ENCODE assay signal across 26 cellular contexts in genomic region chr15:41896566-41896965, GRCh38. TPM values are rescaled to one million over a fixed set of nuclear protein-coding genes. Genes with fewer than 3 reads are reported as not detected.
DNase-seq lines count a peak whose midpoint lies in the region; ATAC-seq, FAIRE-seq and TF ChIP-seq lines count a peak whose summit lies in the region.
"Had no signal": no experiment of that assay in that cellular context is flagged by ENCODE, and none has a peak within 500 bp of the region (broad histone marks: within the 10 kb centered on the region; RNA-seq: fewer than 3 reads in every experiment).

No MANE protein-coding gene starts in this region.

- FAIRE-seq in GM12891 (lab: Jason Lieb, UNC): no peak
- FAIRE-seq: A549, colon, G401.6, keratinocyte had no signal

- intact Hi-C loops in CD14-positive monocyte (cut with micrococcal nuclease): no loop called here
- intact Hi-C loops in naive thymus-derived CD4-positive, alpha-beta T cell (cut with micrococcal nuclease): no loop called here

- H3K4me3 Mint-ChIP-seq in activated CD4-positive, alpha-beta T cell treated with anti-CD3 and anti-CD28 coated beads, Interleukin-2, amount 10 ng/mL, durations not matched to agents 7 days and 5 days: no peak overlapping the region
- H3K4me3 Mint-ChIP-seq in CD14-positive monocyte: no peak overlapping the region
- peak overlapping the region in 3 of 10 donors; percentile 29 to 55 (median 40) for H3K4me3 Mint-ChIP-seq in naive thymus-derived CD4-positive, alpha-beta T cell
- H3K4me3 Mint-ChIP-seq: activated T-helper 17 cell treated with anti-CD3 and anti-CD28 coated beads, Interleukin-2, amount 50 U/mL, for 72 hours; brain had no signal

- peaks cover 17% of the 10 kb centered on the region for H3K4me1 ChIP-seq in RWPE2 (ENCODE audit: insufficient read depth, poor library complexity, severe bottlenecking)
- H3K4me1 ChIP-seq in naive thymus-derived CD4-positive, alpha-beta T cell (ENCODE audit: control insufficient read depth in 2 of 2, insufficient read depth in 2 of 2, low read length in 2 of 2): peaks cover 30 to 35% of the 10 kb centered on the region in 2 donors
- peaks cover 0 to 19% (median 12%) of the 10 kb centered on the region in 4 donors for H3K4me1 ChIP-seq in tibial nerve

- H3K36me3 ChIP-seq in RWPE2 (ENCODE audit: low read depth) (peaks cover 29% of the 10 kb centered on the region), tibial nerve (peaks cover 0 to 45% (median 7%) of the 10 kb centered on the region in 3 donors)
- peaks cover 0 to 8% (median 0%) of the 10 kb centered on the region in 3 experiments for H3K36me3 ChIP-seq in naive thymus-derived CD4-positive, alpha-beta T cell (ENCODE audit: control insufficient read depth in 2 of 3, insufficient read depth in 3 of 3, low read length in 3 of 3)
- H3K36me3 ChIP-seq: BE2C had no signal

- H3K4me3 ChIP-seq in RWPE2 (ENCODE audit: severe bottlenecking) (no peak overlapping the region), tibial nerve (no peak overlapping the region)
- H3K4me3 ChIP-seq in naive thymus-derived CD4-positive, alpha-beta T cell (ENCODE audit: low read length): no peak overlapping the region
- H3K4me3 ChIP-seq: A549, lung had no signal

- TF ChIP-seq EP300 in tibial nerve (IDR thresholded peaks at IDR 0.05): no peak

- H3K36me3 Mint-ChIP-seq in activated CD4-positive, alpha-beta T cell treated with anti-CD3 and anti-CD28 coated beads, Interleukin-2, amount 10 ng/mL, durations not matched to agents 7 days and 5 days (ENCODE audit: low read depth): peaks cover 6% of the 10 kb centered on the region
- H3K36me3 Mint-ChIP-seq in CD14-positive monocyte: peaks cover 45 to 46% of the 10 kb centered on the region in 2 donors
- peaks cover 0 to 10% (median 0%) of the 10 kb centered on the region in 5 donors for H3K36me3 Mint-ChIP-seq in naive thymus-derived CD4-positive, alpha-beta T cell
- H3K36me3 Mint-ChIP-seq: brain had no signal

- TF ChIP-seq POLR2A in tibial nerve (IDR thresholded peaks at IDR 0.05) (no peak), GM12891 (IDR thresholded peaks at IDR 0.05; ENCODE audit: low read depth, low read length) (no peak)

- POLR2A ChIA-PET in activated CD4-positive, alpha-beta T cell treated with anti-CD3 and anti-CD28 coated beads, Interleukin-2, amount 10 ng/mL, durations not matched to agents 7 days and 5 days (lab: Charles Lee): no interaction called here
- POLR2A ChIA-PET in naive thymus-derived CD4-positive, alpha-beta T cell (lab: Charles Lee): interaction anchor here (1.1 to 2.1 kb wide), 4 partner anchors 10 to 122 kb away, joined by 3 to 13 read pairs (median 6); partner anchors contain the start of gene MAPKBP1

- H3K27ac Mint-ChIP-seq in activated CD4-positive, alpha-beta T cell treated with anti-CD3 and anti-CD28 coated beads, Interleukin-2, amount 10 ng/mL, durations not matched to agents 7 days and 5 days: peak overlapping the region; percentile 82
- peak overlapping the region; percentile 67 to 85 (median 79) for H3K27ac Mint-ChIP-seq in CD14-positive monocyte
- H3K27ac Mint-ChIP-seq in naive thymus-derived CD4-positive, alpha-beta T cell: peak overlapping the region; percentile 78 to 99 (median 97)

- no peaks in the 10 kb centered on the region for H3K9me3 Mint-ChIP-seq in activated CD4-positive, alpha-beta T cell treated with anti-CD3 and anti-CD28 coated beads, Interleukin-2, amount 10 ng/mL, durations not matched to agents 7 days and 5 days
- peaks cover 0 to 4% (median 0%) of the 10 kb centered on the region in 7 donors for H3K9me3 Mint-ChIP-seq in CD14-positive monocyte
- no peaks in the 10 kb centered on the region for H3K9me3 Mint-ChIP-seq in naive thymus-derived CD4-positive, alpha-beta T cell
- H3K9me3 Mint-ChIP-seq: activated T-helper 17 cell treated with anti-CD3 and anti-CD28 coated beads, Interleukin-2, amount 50 U/mL, for 72 hours; brain had no signal

- ATAC-seq in RWPE2 (ENCODE audit: low read depth) (no peak), HG02678 (IDR thresholded peaks at IDR 0.05; ENCODE audit: unreplicated experiment) (no peak)
- ATAC-seq in naive thymus-derived CD4-positive, alpha-beta T cell: no peak
- ATAC-seq: A549; activated T-helper 17 cell treated with anti-CD3 and anti-CD28 coated beads, Interleukin-2, amount 50 U/mL, for 72 hours; Panc1 had no signal

- DNase-seq in activated CD4-positive, alpha-beta T cell treated with anti-CD3 and anti-CD28 coated beads, Interleukin-2, amount 10 ng/mL, durations not matched to agents 7 days and 5 days: no peak
- DNase-seq in activated CD4-positive, alpha-beta T cell treated with anti-CD3 and anti-CD28 coated beads, Interleukin-2, amount 50 U/mL, for 4 hours: no peak
- no peak for DNase-seq in CD14-positive monocyte (ENCODE audit: low spot score)
- DNase-seq in RWPE2 (ENCODE audit: low spot score): peak; percentile 55
- DNase-seq in naive thymus-derived CD4-positive, alpha-beta T cell: no peak
- no peak for DNase-seq in tibial nerve (ENCODE audit: low spot score in 2 of 2)
- DNase-seq in GM12891 (ENCODE audit: insufficient read length, low spot score): no peak
- DNase-seq: activated CD4-positive, CD25-positive, alpha-beta regulatory T cell; HCEC 1CT; IMR-90; NCI-H1417 treated with DMSO at 0.1 percent for 48 hours; NCI-H2107; NCI-H510A; stimulated activated CD4-positive, alpha-beta T cell treated with anti-CD3 and anti-CD28 coated beads, Interleukin-4, amount 100 ng/mL, for 4 hours; T-helper 9 cell; trophoblast cell had no signal

- H3K9me3 ChIP-seq in RWPE2 (ENCODE audit: severe bottlenecking): no peaks in the 10 kb centered on the region
- no peaks in the 10 kb centered on the region for H3K9me3 ChIP-seq in naive thymus-derived CD4-positive, alpha-beta T cell (ENCODE audit: control insufficient read depth in 2 of 3, low read length in 3 of 3)
- H3K9me3 ChIP-seq in tibial nerve: no peaks in the 10 kb centered on the region
- H3K9me3 ChIP-seq: A549, BE2C had no signal

- no peak overlapping the region for H3K27ac ChIP-seq in RWPE2 (ENCODE audit: poor library complexity, severe bottlenecking)
- H3K27ac ChIP-seq in naive thymus-derived CD4-positive, alpha-beta T cell (ENCODE audit: low read depth, low read length): peak overlapping the region; percentile 80
- peak overlapping the region in 2 of 4 donors; percentile 14 to 80 for H3K27ac ChIP-seq in tibial nerve
- H3K27ac ChIP-seq: A549 had no signal

- WGBS in tibial nerve, 2 donors: 92 to 95% methylated on average over 6 of the region's 6 CpGs

- H3K27me3 ChIP-seq in RWPE2 (ENCODE audit: insufficient read depth, poor library complexity, severe bottlenecking): no peaks in the 10 kb centered on the region
- H3K27me3 ChIP-seq in naive thymus-derived CD4-positive, alpha-beta T cell (ENCODE audit: control insufficient read depth in 2 of 2, insufficient read depth in 2 of 2, low read length in 2 of 2): no peaks in the 10 kb centered on the region
- H3K27me3 ChIP-seq in tibial nerve: no peaks in the 10 kb centered on the region
- H3K27me3 ChIP-seq: BE2C had no signal

- TF ChIP-seq CTCF in CD14-positive monocyte (IDR thresholded peaks at IDR 0.05) (no peak), RWPE2 (IDR thresholded peaks at IDR 0.05; ENCODE audit: poor library complexity, severe bottlenecking) (no peak), tibial nerve (IDR thresholded peaks at IDR 0.05) (no peak)

- H3K27me3 Mint-ChIP-seq in activated CD4-positive, alpha-beta T cell treated with anti-CD3 and anti-CD28 coated beads, Interleukin-2, amount 10 ng/mL, durations not matched to agents 7 days and 5 days: no peaks in the 10 kb centered on the region
- H3K27me3 Mint-ChIP-seq in CD14-positive monocyte (ENCODE audit: low read depth in 3 of 3): peaks cover 0 to 2% (median 2%) of the 10 kb centered on the region in 3 donors
- no peaks in the 10 kb centered on the region for H3K27me3 Mint-ChIP-seq in naive thymus-derived CD4-positive, alpha-beta T cell
- H3K27me3 Mint-ChIP-seq: activated T-helper 17 cell treated with anti-CD3 and anti-CD28 coated beads, Interleukin-2, amount 50 U/mL, for 72 hours; brain had no signal

- peaks cover 57% of the 10 kb centered on the region for H3K4me1 Mint-ChIP-seq in activated CD4-positive, alpha-beta T cell treated with anti-CD3 and anti-CD28 coated beads, Interleukin-2, amount 10 ng/mL, durations not matched to agents 7 days and 5 days
- peaks cover 27% of the 10 kb centered on the region for H3K4me1 Mint-ChIP-seq in CD14-positive monocyte
- H3K4me1 Mint-ChIP-seq in naive thymus-derived CD4-positive, alpha-beta T cell: peaks cover 14 to 46% (median 38%) of the 10 kb centered on the region in 7 donors

- CTCF ChIA-PET in activated CD4-positive, alpha-beta T cell treated with anti-CD3 and anti-CD28 coated beads, Interleukin-2, amount 10 ng/mL, durations not matched to agents 7 days and 5 days (lab: Charles Lee): interaction anchor here (0.7 to 1.0 kb wide), 2 partner anchors 120 to 123 kb away, joined by 3 to 5 read pairs; partner anchors contain the start of gene MAPKBP1
- CTCF ChIA-PET in naive thymus-derived CD4-positive, alpha-beta T cell (lab: Charles Lee): interaction anchor here (2.3 to 2.7 kb wide), 2 partner anchors 9 to 86 kb away, joined by 13 to 22 read pairs; no protein-coding TSS in a partner anchor

TF ChIP-seq in GM12891, 5 proteins besides CTCF, POLR2A, EP300 and RAD21:
- TF ChIP-seq POLR2AphosphoS5 (IDR thresholded peaks at IDR 0.05; ENCODE audit: low read depth, low read length) (no peak), SPI1 (IDR thresholded peaks at IDR 0.05; ENCODE audit: low read depth, low read length) (no peak), PAX5 (IDR thresholded peaks at IDR 0.05; ENCODE audit: insufficient read depth, low read length, severe bottlenecking) (no peak), POU2F2 (IDR thresholded peaks at IDR 0.05; ENCODE audit: low read depth, low read length) (no peak), TAF1 (IDR thresholded peaks at IDR 0.05; ENCODE audit: low read depth, low read length) (no peak)

RNA-seq across cellular contexts. Expression of gene SPTBN5, which starts 2.7 kb away (rescaled TPM):
- 1 to 10 TPM; 1.2 to 1.5 TPM for total RNA-seq in activated CD4-positive, alpha-beta T cell treated with anti-CD3 and anti-CD28 coated beads, Interleukin-2, amount 10 ng/mL, durations not matched to agents 7 days and 5 days
- polyA plus RNA-seq in CD14-positive monocyte: not detected
- 1 to 10 TPM; 1.4 to 2.7 (median 1.9) TPM for total RNA-seq in naive thymus-derived CD4-positive, alpha-beta T cell
- under 1 TPM in 1 of 2 donors, not detected in 1; 0.12 TPM for polyA plus RNA-seq in naive thymus-derived CD4-positive, alpha-beta T cell
- total RNA-seq in tibial nerve: 10 to 100 TPM; 16.5 to 34.5 (median 19.9) TPM
- 0.08 TPM for polyA plus RNA-seq in GM12891 (2012; ENCODE audit: low read depth, missing spikeins)

RNA-seq across cellular contexts. Expression of gene PLA2G4B, which starts 57.9 kb away (rescaled TPM):
- total RNA-seq in activated CD4-positive, alpha-beta T cell treated with anti-CD3 and anti-CD28 coated beads, Interleukin-2, amount 10 ng/mL, durations not matched to agents 7 days and 5 days: 10 to 100 TPM; 10.5 to 17.0 TPM
- 1 to 10 TPM in 1 of 2 donors, under 1 TPM in 1; 0.31 to 1.6 TPM for polyA plus RNA-seq in CD14-positive monocyte
- 10 to 100 TPM; 21.1 to 69.9 (median 33.9) TPM for total RNA-seq in naive thymus-derived CD4-positive, alpha-beta T cell
- polyA plus RNA-seq in naive thymus-derived CD4-positive, alpha-beta T cell: 1 to 10 TPM in 1 of 2 donors, under 1 TPM in 1; 0.98 to 2.3 TPM
- 1 to 10 TPM; 1.8 to 8.7 (median 4.5) TPM for total RNA-seq in tibial nerve
- polyA plus RNA-seq in GM12891 (2012; ENCODE audit: low read depth, missing spikeins): 1.4 TPM

Comparison
In these comparisons a context has a peak if more than half of its experiments do, and no peak if none do; other contexts are left out.
1. RNA of gene SPTBN5, which starts 2.7 kb away (total RNA-seq): 16.5 to 34.5 TPM in tibial nerve; 1.4 to 2.7 TPM in naive thymus-derived CD4-positive, alpha-beta T cell and 1.2 to 1.5 TPM in activated CD4-positive, alpha-beta T cell treated with anti-CD3 and anti-CD28 coated beads, Interleukin-2, amount 10 ng/mL, durations not matched to agents 7 days and 5 days; every median in the first group is over 4 times any median in the second.
2. Peak in every context shown above with its lines, with median percentiles within 50 percentile points of each other: H3K27ac Mint-ChIP-seq.